ENCODE assay signal across 18 cellular contexts in genomic region chr5:42366051-42366450, GRCh38. TPM values are rescaled to one million over a fixed set of nuclear protein-coding genes. Genes with fewer than 3 reads are reported as not detected.
DNase-seq lines count a peak whose midpoint lies in the region; ATAC-seq and TF ChIP-seq lines count a peak whose summit lies in the region.
"Had no signal": no experiment of that assay in that cellular context is flagged by ENCODE, and none has a peak within 500 bp of the region (broad histone marks: within the 10 kb centered on the region; RNA-seq: fewer than 3 reads in every experiment).

No MANE protein-coding gene starts in this region.

- no peak for TF ChIP-seq POLR2A in sigmoid colon (IDR thresholded peaks at IDR 0.05)

- CTCF ChIA-PET in HEK293T (lab: Yijun Ruan, JAX) = no interaction called here

- no peak overlapping the region for H3K9ac ChIP-seq in endodermal cell (ENCODE audit: extremely low read depth, low read length, poor library complexity, severe bottlenecking)

- in situ Hi-C loops in GM13976 (cut with MboI; ENCODE audit: low sequenced_read_pairs, unreplicated experiment) = no loop called here

- no peak overlapping the region for H3K27ac ChIP-seq in endodermal cell (ENCODE audit: low read depth, low read length)
- H3K27ac ChIP-seq in sigmoid colon = no peak overlapping the region
- H3K27ac ChIP-seq: A549, C4-2B, HL-60 had no signal

- 94 to 95% methylated on average over 2 of the region's 2 CpGs for WGBS in endodermal cell (ENCODE audit: insufficient coverage in 1 of 2, insufficient read length in 1 of 2), 2 experiments
- 80 to 88% methylated on average over 2 of the region's 2 CpGs for WGBS in sigmoid colon, 2 donors

- TF ChIP-seq CTCF in GM13976 (IDR thresholded peaks at IDR 0.05; ENCODE audit: borderline replicate concordance, control extremely low read depth, extremely low read depth, insufficient read depth, missing control alignments) (no peak), endodermal cell (conservative IDR thresholded peaks at IDR 0.05) (no peak), sigmoid colon (IDR thresholded peaks at IDR 0.05) (no peak)

- H3K36me3 Mint-ChIP-seq in endodermal cell (ENCODE audit: low read depth) = no peaks in the 10 kb centered on the region

- H3K4me3 ChIP-seq in endodermal cell (ENCODE audit: low read length) (peak overlapping the region; percentile 42), sigmoid colon (no peak overlapping the region)
- H3K4me3 ChIP-seq: A549 had no signal

- H3K27me3 ChIP-seq in endodermal cell (ENCODE audit: control insufficient read depth, insufficient read depth, low read length, poor library complexity, severe bottlenecking) (no peaks in the 10 kb centered on the region), sigmoid colon (no peaks in the 10 kb centered on the region)

- POLR2A ChIA-PET in HEK293T (lab: Yijun Ruan, JAX) = no interaction called here

- no peak for TF ChIP-seq EP300 in sigmoid colon (IDR thresholded peaks at IDR 0.05)

- peaks cover 16% of the 10 kb centered on the region for H3K4me1 Mint-ChIP-seq in endodermal cell

- H3K27me3 Mint-ChIP-seq in endodermal cell (ENCODE audit: insufficient read depth) = no peaks in the 10 kb centered on the region

- DNase-seq in GM13976 (ENCODE audit: low spot score) = peak; percentile 16
- no peak for DNase-seq in endodermal cell
- DNase-seq in sigmoid colon = no peak
- DNase-seq in HEK293T (ENCODE audit: extremely low spot score) = no peak
- DNase-seq in NCI-H524 (lab: John Stamatoyannopoulos, UW) = no peak
- DNase-seq: COR-L47, HCEC 1CT, NCI-H1694 treated with DMSO at 0.1 percent for 48 hours, NCI-H2171, NCI-H446 treated with DMSO at 0.1 percent for 48 hours, SHP77, T-helper 2 cell had no signal

- no peak overlapping the region for H3K27ac Mint-ChIP-seq in endodermal cell

- H3K36me3 ChIP-seq in endodermal cell (ENCODE audit: control insufficient read depth, insufficient read depth, low read length) (no peaks in the 10 kb centered on the region), sigmoid colon (no peaks in the 10 kb centered on the region)

- H3K9me3 ChIP-seq in endodermal cell (ENCODE audit: control insufficient read depth, low read length) = no peaks in the 10 kb centered on the region
- no peaks in the 10 kb centered on the region for H3K9me3 ChIP-seq in sigmoid colon
- H3K9me3 ChIP-seq: A549 had no signal

- no peak overlapping the region for H3K4me3 Mint-ChIP-seq in endodermal cell

- H3K9me3 Mint-ChIP-seq in endodermal cell = no peaks in the 10 kb centered on the region

- peak; percentile 71 for ATAC-seq in GM19351 (IDR thresholded peaks at IDR 0.05; ENCODE audit: unreplicated experiment)
- ATAC-seq in HG03045 (IDR thresholded peaks at IDR 0.05; ENCODE audit: unreplicated experiment) = peak; percentile 60
- no peak for ATAC-seq in HG03175 (IDR thresholded peaks at IDR 0.05; ENCODE audit: unreplicated experiment)
- ATAC-seq: A549 had no signal

- H3K4me1 ChIP-seq in endodermal cell (ENCODE audit: control insufficient read depth, insufficient read depth, low read length) (peaks cover 6% of the 10 kb centered on the region), sigmoid colon (no peaks in the 10 kb centered on the region)
- H3K4me1 ChIP-seq: A549 had no signal

- intact Hi-C loops in sigmoid colon (cut with DNase I) = no loop called here

TF ChIP-seq in HEK293T, 16 proteins besides CTCF, POLR2A, EP300 and RAD21:
- no peak for TF ChIP-seq HDGF (IDR thresholded peaks at IDR 0.05; ENCODE audit: borderline replicate concordance)
- no peak for TF ChIP-seq LEF1 (IDR thresholded peaks at IDR 0.05; ENCODE audit: borderline replicate concordance)
- TF ChIP-seq TARDBP (IDR thresholded peaks at IDR 0.05) = no peak
- no peak for TF ChIP-seq ARNT (IDR thresholded peaks at IDR 0.05)
- TF ChIP-seq NFRKB (IDR thresholded peaks at IDR 0.05) = no peak
- TF ChIP-seq SP1 (IDR thresholded peaks at IDR 0.05) = no peak
- TF ChIP-seq FOXK2 (IDR thresholded peaks at IDR 0.05) = no peak
- no peak for TF ChIP-seq BHLHE40 (IDR thresholded peaks at IDR 0.05; ENCODE audit: borderline replicate concordance)
- no peak for TF ChIP-seq ZNF384 (IDR thresholded peaks at IDR 0.05)
- no peak for TF ChIP-seq FOXM1 (IDR thresholded peaks at IDR 0.05; ENCODE audit: borderline replicate concordance)
- no peak for TF ChIP-seq PKNOX1 (IDR thresholded peaks at IDR 0.05)
- no peak for TF ChIP-seq FOXA1 (IDR thresholded peaks at IDR 0.05)
- no peak for TF ChIP-seq CTBP1 (IDR thresholded peaks at IDR 0.05; ENCODE audit: borderline replicate concordance)
- no peak for TF ChIP-seq SUZ12 (IDR thresholded peaks at IDR 0.05)
- no peak for TF ChIP-seq ELF4 (IDR thresholded peaks at IDR 0.05)

RNA-seq across cellular contexts. Expression of gene GHR, which starts 57.2 kb away (rescaled TPM):
- total RNA-seq in endodermal cell = 1 to 10 TPM in 1 of 2 donors, under 1 TPM in 1; 0.27 to 1.2 TPM
- 1.4 TPM for polyA plus RNA-seq in endodermal cell (2013, experiment 1 of 2)
- polyA plus RNA-seq in endodermal cell (2013, experiment 2 of 2) = 1.2 TPM
- total RNA-seq in sigmoid colon = 10 to 100 TPM in 3 of 4 donors, 1 to 10 TPM in 1; 9.1 to 22.8 (median 12.7) TPM
- polyA plus RNA-seq in sigmoid colon = 1 to 10 TPM in 2 of 3 donors, under 1 TPM in 1; 0.46 to 3.0 (median 2.4) TPM

Comparison
In these comparisons a context has a peak if more than half of its experiments do, and no peak if none do; other contexts are left out.
1. RNA of gene GHR, which starts 57.2 kb away (total RNA-seq): 9.1 to 22.8 TPM in sigmoid colon; 0.27 to 1.2 TPM in endodermal cell; every median in the first group is over 4 times any median in the second.